3 cellular contexts compared by ENCODE assay signal in the genomic region with DNA sequence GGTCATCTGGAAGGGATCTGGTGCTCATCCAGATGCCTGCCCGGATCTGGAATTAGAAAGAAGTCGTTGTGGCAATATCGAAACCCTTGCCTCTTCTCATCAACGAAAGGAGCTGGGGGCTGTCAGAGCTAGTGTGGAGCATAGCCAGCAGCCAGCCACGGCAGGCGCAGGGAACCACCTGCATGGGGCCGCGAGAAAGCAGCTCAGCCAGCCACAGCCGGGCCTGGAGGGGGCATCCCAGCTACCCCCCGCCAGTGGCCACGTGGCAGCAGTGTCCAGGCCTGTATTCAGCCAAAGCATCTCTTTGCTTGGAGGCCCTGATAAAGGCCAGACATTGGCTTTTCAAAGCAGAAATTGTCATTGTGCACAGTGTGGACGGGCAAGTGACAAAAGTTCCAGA.
TF ChIP-seq lines count a peak whose summit lies in the region.

No MANE protein-coding gene starts in this region.

TF ChIP-seq in SK-N-SH, 30 proteins besides CTCF, POLR2A, EP300 and RAD21:
- TF ChIP-seq MEF2A (IDR thresholded peaks at IDR 0.05; ENCODE audit: borderline replicate concordance, low read depth) (no peak), RXRA (IDR thresholded peaks at IDR 0.05; ENCODE audit: borderline replicate concordance, low read depth) (no peak), RCOR1 (IDR thresholded peaks at IDR 0.05; ENCODE audit: low read length) (no peak), GABPA (IDR thresholded peaks at IDR 0.05; ENCODE audit: low read depth) (no peak), RFX5 (IDR thresholded peaks at IDR 0.05; ENCODE audit: low read length) (no peak), TEAD4 (IDR thresholded peaks at IDR 0.05; ENCODE audit: borderline replicate concordance, insufficient read depth) (no peak), POLR2AphosphoS5 (IDR thresholded peaks at IDR 0.05; ENCODE audit: low read depth, low read length) (no peak), JUND (IDR thresholded peaks at IDR 0.05) (no peak), FOXJ3 (CRISPR knock-in tag; IDR thresholded peaks at IDR 0.05) (no peak), FOSL2 (IDR thresholded peaks at IDR 0.05; ENCODE audit: borderline replicate concordance, low read depth) (no peak)
- TF ChIP-seq, protein P1, sequence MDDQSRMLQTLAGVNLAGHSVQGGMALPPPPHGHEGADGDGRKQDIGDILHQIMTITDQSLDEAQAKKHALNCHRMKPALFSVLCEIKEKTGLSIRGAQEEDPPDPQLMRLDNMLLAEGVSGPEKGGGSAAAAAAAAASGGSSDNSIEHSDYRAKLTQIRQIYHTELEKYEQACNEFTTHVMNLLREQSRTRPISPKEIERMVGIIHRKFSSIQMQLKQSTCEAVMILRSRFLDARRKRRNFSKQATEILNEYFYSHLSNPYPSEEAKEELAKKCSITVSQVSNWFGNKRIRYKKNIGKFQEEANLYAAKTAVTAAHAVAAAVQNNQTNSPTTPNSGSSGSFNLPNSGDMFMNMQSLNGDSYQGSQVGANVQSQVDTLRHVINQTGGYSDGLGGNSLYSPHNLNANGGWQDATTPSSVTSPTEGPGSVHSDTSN (IDR thresholded peaks at IDR 0.05), result no peak
- TF ChIP-seq, protein P2, sequence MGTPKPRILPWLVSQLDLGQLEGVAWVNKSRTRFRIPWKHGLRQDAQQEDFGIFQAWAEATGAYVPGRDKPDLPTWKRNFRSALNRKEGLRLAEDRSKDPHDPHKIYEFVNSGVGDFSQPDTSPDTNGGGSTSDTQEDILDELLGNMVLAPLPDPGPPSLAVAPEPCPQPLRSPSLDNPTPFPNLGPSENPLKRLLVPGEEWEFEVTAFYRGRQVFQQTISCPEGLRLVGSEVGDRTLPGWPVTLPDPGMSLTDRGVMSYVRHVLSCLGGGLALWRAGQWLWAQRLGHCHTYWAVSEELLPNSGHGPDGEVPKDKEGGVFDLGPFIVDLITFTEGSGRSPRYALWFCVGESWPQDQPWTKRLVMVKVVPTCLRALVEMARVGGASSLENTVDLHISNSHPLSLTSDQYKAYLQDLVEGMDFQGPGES (IDR thresholded peaks at IDR 0.05; ENCODE audit: low read depth, low read length), result no peak
- TF ChIP-seq, protein P3, sequence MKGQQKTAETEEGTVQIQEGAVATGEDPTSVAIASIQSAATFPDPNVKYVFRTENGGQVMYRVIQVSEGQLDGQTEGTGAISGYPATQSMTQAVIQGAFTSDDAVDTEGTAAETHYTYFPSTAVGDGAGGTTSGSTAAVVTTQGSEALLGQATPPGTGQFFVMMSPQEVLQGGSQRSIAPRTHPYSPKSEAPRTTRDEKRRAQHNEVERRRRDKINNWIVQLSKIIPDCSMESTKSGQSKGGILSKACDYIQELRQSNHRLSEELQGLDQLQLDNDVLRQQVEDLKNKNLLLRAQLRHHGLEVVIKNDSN (IDR thresholded peaks at IDR 0.05; ENCODE audit: borderline replicate concordance, low read depth), result no peak

TF ChIP-seq in SK-N-SH treated with all-trans-retinoic acid at 6 μM for 48 hours, 23 proteins besides CTCF, POLR2A, EP300 and RAD21:
- no peak for TF ChIP-seq BACH2 (CRISPR knock-in tag; IDR thresholded peaks at IDR 0.05; ENCODE audit: borderline replicate concordance)
- TF ChIP-seq ESRRG (CRISPR knock-in tag; IDR thresholded peaks at IDR 0.05), result no peak
- no peak for TF ChIP-seq PPARA (CRISPR knock-in tag; IDR thresholded peaks at IDR 0.05; ENCODE audit: borderline replicate concordance)
- TF ChIP-seq OSR1 (CRISPR knock-in tag; IDR thresholded peaks at IDR 0.05), result no peak

TF ChIP-seq in H1, 55 proteins besides CTCF, POLR2A, EP300 and RAD21:
- TF ChIP-seq RNF2 (IDR thresholded peaks at IDR 0.05; ENCODE audit: borderline replicate concordance, low read depth, low read length, missing control alignments, poor library complexity, severe bottlenecking), result no peak
